In the genomic region with DNA sequence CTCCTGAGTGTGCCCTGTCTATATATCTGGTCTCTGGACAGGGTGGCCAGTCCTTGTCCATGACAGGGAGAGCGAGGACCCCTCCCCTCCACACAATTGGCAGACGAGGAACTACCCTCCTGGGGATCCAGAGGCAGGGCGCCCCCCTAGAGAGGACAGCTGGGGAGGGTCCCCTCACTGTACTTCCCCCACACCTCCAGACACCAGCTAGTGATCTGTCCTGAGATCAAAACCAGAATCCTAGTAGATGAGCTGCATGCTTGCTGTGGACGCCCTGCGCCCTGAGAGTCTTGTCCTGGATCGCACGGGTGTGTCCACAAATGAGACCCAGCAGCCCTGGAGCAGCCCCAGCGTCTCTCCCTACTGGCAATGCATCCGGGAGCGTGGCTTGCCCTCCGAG, we compare ENCODE assay signal across 18 cellular contexts.
A peak's percentile ranks its signal among the peaks of the same experiment; 100 is the strongest.
DNase-seq lines count a peak whose midpoint lies in the region; ATAC-seq and TF ChIP-seq lines count a peak whose summit lies in the region.
"Had no signal": no experiment of that assay in that cellular context is flagged by ENCODE, and none has a peak within 500 bp of the region (broad histone marks: within the 10 kb centered on the region; RNA-seq: fewer than 3 reads in every experiment).

No MANE protein-coding gene starts in this region.

- H3K27ac ChIP-seq in coronary artery (peak overlapping the region; percentile 94 to 95), trophoblast cell (ENCODE audit: low read depth, low read length) (no peak overlapping the region)
- H3K27ac ChIP-seq: 22Rv1 had no signal

- no peak overlapping the region for H4K8ac ChIP-seq in trophoblast cell (ENCODE audit: low read depth, low read length)

- H2AK5ac ChIP-seq in trophoblast cell (ENCODE audit: low read length) = no peak overlapping the region

- H3K36me3 ChIP-seq in trophoblast cell (ENCODE audit: control insufficient read depth in 1 of 2, insufficient read depth in 2 of 2, low read length in 2 of 2) = no peaks in the 10 kb centered on the region
- H3K36me3 ChIP-seq: HAP-1 had no signal

- H3K4me2 ChIP-seq in trophoblast cell (ENCODE audit: low read length) = no peak overlapping the region

- peaks cover 8 to 15% of the 10 kb centered on the region in 2 experiments for H3K4me1 ChIP-seq in trophoblast cell (ENCODE audit: control insufficient read depth in 1 of 2, insufficient read depth in 2 of 2, low read length in 2 of 2)
- H3K4me1 ChIP-seq: HAP-1 had no signal

- H3K27ac Mint-ChIP-seq in stimulated activated naive CD8-positive, alpha-beta T cell treated with anti-CD3 and anti-CD28 coated beads, Interleukin-15, amount 100 ng/mL, for 72 hours = no peak overlapping the region
- H3K27ac Mint-ChIP-seq in stimulated activated memory B cell treated with anti-CD40 and anti-IgM and Interleukin-4, amounts not matched to agents 10 μg/mL and 1 μg/mL and 100 μg/mL, for 72 hours = no peak overlapping the region
- H3K27ac Mint-ChIP-seq: CD4-positive, alpha-beta T cell had no signal

- H3K4me3 Mint-ChIP-seq in stimulated activated naive CD8-positive, alpha-beta T cell treated with anti-CD3 and anti-CD28 coated beads, Interleukin-15, amount 100 ng/mL, for 72 hours = no peak overlapping the region
- H3K4me3 Mint-ChIP-seq in stimulated activated memory B cell treated with anti-CD40 and anti-IgM and Interleukin-4, amounts not matched to agents 10 μg/mL and 1 μg/mL and 100 μg/mL, for 72 hours = no peak overlapping the region
- H3K4me3 Mint-ChIP-seq: CD4-positive, alpha-beta T cell had no signal

- no peak overlapping the region for H2BK5ac ChIP-seq in trophoblast cell (ENCODE audit: low read depth, low read length, poor library complexity)

- H3K18ac ChIP-seq in trophoblast cell (ENCODE audit: low read length) = no peak overlapping the region

- peaks cover 3% of the 10 kb centered on the region for H3K9me3 ChIP-seq in trophoblast cell (ENCODE audit: insufficient read depth, low read depth, low read length)
- H3K9me3 ChIP-seq: HAP-1 had no signal

- H2BK12ac ChIP-seq in trophoblast cell (ENCODE audit: low read length) = no peak overlapping the region

- no peaks in the 10 kb centered on the region for H3K4me1 Mint-ChIP-seq in stimulated activated naive CD8-positive, alpha-beta T cell treated with anti-CD3 and anti-CD28 coated beads, Interleukin-15, amount 100 ng/mL, for 72 hours
- no peaks in the 10 kb centered on the region for H3K4me1 Mint-ChIP-seq in stimulated activated memory B cell treated with anti-CD40 and anti-IgM and Interleukin-4, amounts not matched to agents 10 μg/mL and 1 μg/mL and 100 μg/mL, for 72 hours

- no peak for TF ChIP-seq CTCF in coronary artery (IDR thresholded peaks at IDR 0.05)

- no CpG with 5 or more reads among the region's 11 CpGs for WGBS in trophoblast cell (ENCODE audit: extremely low coverage, insufficient coverage, insufficient read length)

- H3K9ac ChIP-seq in trophoblast cell (ENCODE audit: low read length) = no peak overlapping the region

- H3K36me3 Mint-ChIP-seq in stimulated activated memory B cell treated with anti-CD40 and anti-IgM and Interleukin-4, amounts not matched to agents 10 μg/mL and 1 μg/mL and 100 μg/mL, for 72 hours = no peaks in the 10 kb centered on the region

- H2BK120ac ChIP-seq in trophoblast cell (ENCODE audit: insufficient read depth, low read length, poor library complexity) = no peak overlapping the region

- no peak overlapping the region for H3K23ac ChIP-seq in trophoblast cell (ENCODE audit: low read length)

- H4K91ac ChIP-seq in trophoblast cell (ENCODE audit: low read depth, low read length) = no peak overlapping the region

- no peaks in the 10 kb centered on the region for H3K79me2 ChIP-seq in trophoblast cell (ENCODE audit: control insufficient read depth, insufficient read depth, low read length, poor library complexity)

- DNase-seq in stimulated activated naive CD8-positive, alpha-beta T cell treated with anti-CD3 and anti-CD28 coated beads, Interleukin-15, amount 100 ng/mL, for 72 hours = no peak
- no peak for DNase-seq in stimulated activated naive CD8-positive, alpha-beta T cell treated with anti-CD3 and anti-CD28 coated beads, Interleukin-15, Interleukin-2, amounts not matched to agents 100 U/mL and 50 U/mL, for 24 hours
- DNase-seq in coronary artery (ENCODE audit: low spot score) = no peak
- DNase-seq in GM19240 (ENCODE audit: insufficient read length, low spot score) = no peak
- DNase-seq in NCI-H2029 (lab: John Stamatoyannopoulos, UW) = no peak
- no peak for DNase-seq in trophoblast cell
- DNase-seq: AML-193; C1 segment of cervical spinal cord; Calu3; CD4-positive, alpha-beta T cell; DMS79; GOT3 had no signal

- peaks cover 25% of the 10 kb centered on the region for H3K27me3 Mint-ChIP-seq in stimulated activated naive CD8-positive, alpha-beta T cell treated with anti-CD3 and anti-CD28 coated beads, Interleukin-15, amount 100 ng/mL, for 72 hours
- peaks cover 18% of the 10 kb centered on the region for H3K27me3 Mint-ChIP-seq in stimulated activated memory B cell treated with anti-CD40 and anti-IgM and Interleukin-4, amounts not matched to agents 10 μg/mL and 1 μg/mL and 100 μg/mL, for 72 hours

- no peaks in the 10 kb centered on the region for H3K27me3 ChIP-seq in trophoblast cell (ENCODE audit: insufficient read depth, low read length)

- no peaks in the 10 kb centered on the region for H3K9me3 Mint-ChIP-seq in stimulated activated naive CD8-positive, alpha-beta T cell treated with anti-CD3 and anti-CD28 coated beads, Interleukin-15, amount 100 ng/mL, for 72 hours
- H3K9me3 Mint-ChIP-seq in stimulated activated memory B cell treated with anti-CD40 and anti-IgM and Interleukin-4, amounts not matched to agents 10 μg/mL and 1 μg/mL and 100 μg/mL, for 72 hours = no peaks in the 10 kb centered on the region
- H3K9me3 Mint-ChIP-seq: CD4-positive, alpha-beta T cell had no signal

- ATAC-seq in stimulated activated naive CD8-positive, alpha-beta T cell treated with anti-CD3 and anti-CD28 coated beads, Interleukin-15, amount 100 ng/mL, for 72 hours = peak; percentile 32
- no peak for ATAC-seq in stimulated activated naive CD8-positive, alpha-beta T cell treated with anti-CD3 and anti-CD28 coated beads, Interleukin-15, Interleukin-2, amounts not matched to agents 100 U/mL and 50 U/mL, for 24 hours
- peak; percentile 13 for ATAC-seq in stimulated activated memory B cell treated with anti-CD40 and anti-IgM and Interleukin-4, amounts not matched to agents 10 μg/mL and 1 μg/mL and 100 μg/mL, for 72 hours
- no peak for ATAC-seq in HG02938 (IDR thresholded peaks at IDR 0.05; ENCODE audit: unreplicated experiment)
- ATAC-seq: GM12878, HepG2 had no signal

- no peak overlapping the region for H3K4ac ChIP-seq in trophoblast cell (ENCODE audit: low read depth, low read length)

- no peak overlapping the region for H4K12ac ChIP-seq in trophoblast cell (ENCODE audit: low read depth, low read length)

- peaks cover 3% of the 10 kb centered on the region for H3K79me1 ChIP-seq in trophoblast cell (ENCODE audit: low read length)

- H3K4me3 ChIP-seq in coronary artery (peak overlapping the region; percentile 78), trophoblast cell (ENCODE audit: low read depth, low read length) (no peak overlapping the region)
- H3K4me3 ChIP-seq: GM12878, HAP-1 had no signal

- no peak overlapping the region for H2AFZ ChIP-seq in trophoblast cell (ENCODE audit: insufficient read depth, low read length, poor library complexity)

- H3K14ac ChIP-seq in trophoblast cell (ENCODE audit: low read length) = no peak overlapping the region

Comparison
In these comparisons a context has a peak if more than half of its experiments do, and no peak if none do; other contexts are left out.
1. ATAC-seq: peak in stimulated activated naive CD8-positive, alpha-beta T cell treated with anti-CD3 and anti-CD28 coated beads, Interleukin-15, amount 100 ng/mL, for 72 hours (single experiment) and stimulated activated memory B cell treated with anti-CD40 and anti-IgM and Interleukin-4, amounts not matched to agents 10 μg/mL and 1 μg/mL and 100 μg/mL, for 72 hours (single experiment); none in stimulated activated naive CD8-positive, alpha-beta T cell treated with anti-CD3 and anti-CD28 coated beads, Interleukin-15, Interleukin-2, amounts not matched to agents 100 U/mL and 50 U/mL, for 24 hours (single experiment) and HG02938 (single experiment).